In the genomic region with DNA sequence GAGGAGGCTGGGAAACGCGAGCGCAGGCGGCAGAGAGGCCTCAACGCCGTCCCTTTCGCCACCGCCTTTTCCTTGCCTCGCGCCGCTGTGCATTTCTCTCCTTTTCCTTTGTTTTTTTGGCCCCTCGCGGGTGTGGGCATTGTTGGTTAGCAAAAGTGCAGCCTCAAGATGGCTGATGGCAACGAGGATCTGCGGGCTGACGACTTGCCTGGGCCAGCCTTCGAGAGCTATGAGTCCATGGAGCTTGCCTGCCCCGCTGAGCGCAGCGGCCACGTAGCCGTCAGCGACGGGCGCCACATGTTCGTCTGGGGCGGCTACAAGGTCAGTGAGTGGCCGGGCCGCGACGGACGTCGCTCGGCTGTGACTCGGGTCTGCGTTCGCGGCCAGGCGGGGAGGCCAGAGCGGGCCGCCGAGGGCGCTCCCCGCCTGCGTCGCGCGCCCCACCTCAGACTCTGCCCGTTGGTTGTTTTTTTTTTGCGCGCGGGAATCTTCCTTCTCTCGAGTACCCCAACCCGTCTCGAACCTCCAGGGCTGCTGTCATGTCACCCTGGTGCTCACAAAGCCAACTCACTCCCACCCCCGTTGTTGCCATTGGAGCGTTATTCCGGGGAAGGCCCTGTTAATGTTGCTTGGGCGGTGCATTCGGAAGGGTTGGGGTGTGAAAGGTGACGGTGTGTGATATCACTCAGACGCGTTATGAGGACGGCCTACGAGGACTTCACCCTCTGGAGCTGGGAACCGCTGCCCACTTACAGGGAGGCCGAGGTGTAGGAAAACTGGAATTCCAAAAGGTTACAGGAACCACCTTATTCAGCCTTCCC, we compare ENCODE assay signal across 8 cellular contexts. TPM values are rescaled to one million over a fixed set of nuclear protein-coding genes. Genes with fewer than 3 reads are reported as not detected.
DNase-seq lines count a peak whose midpoint lies in the region; ATAC-seq and TF ChIP-seq lines count a peak whose summit lies in the region.

No MANE protein-coding gene starts in this region.

- peak overlapping the region; percentile 96 to 99 (median 98) for H3K4me3 Mint-ChIP-seq in CD8-positive, alpha-beta memory T cell

- peak overlapping the region; percentile 96 for H2AFZ ChIP-seq in parathyroid adenoma

- peak overlapping the region; percentile 91 for H3K9ac ChIP-seq in parathyroid adenoma

- H3K4me1 ChIP-seq in CD8-positive, alpha-beta memory T cell (ENCODE audit: insufficient read depth, low read length), result peaks cover 28% of the 10 kb centered on the region
- H3K4me1 ChIP-seq in parathyroid adenoma, result peaks cover 4% of the 10 kb centered on the region
- peaks cover 0 to 29% (median 23%) of the 10 kb centered on the region in 4 donors for H3K4me1 ChIP-seq in tibial artery

- TF ChIP-seq CTCF in parathyroid adenoma (IDR thresholded peaks at IDR 0.05) (no peak), tibial artery (IDR thresholded peaks at IDR 0.05) (no peak)

- peak overlapping the region; percentile 99 for H3K4me2 ChIP-seq in parathyroid adenoma (ENCODE audit: low read length)

- H3K36me3 ChIP-seq in CD8-positive, alpha-beta memory T cell (ENCODE audit: insufficient read depth, low read length), result no peaks in the 10 kb centered on the region
- H3K36me3 ChIP-seq in parathyroid adenoma (ENCODE audit: control insufficient read depth, insufficient read depth, low read length) (no peaks in the 10 kb centered on the region), tibial artery (peaks cover 5 to 24% (median 9%) of the 10 kb centered on the region in 3 donors)

- H3K4me1 Mint-ChIP-seq in CD8-positive, alpha-beta memory T cell, result peaks cover 30 to 43% (median 42%) of the 10 kb centered on the region in 3 donors

- peaks cover 0 to 2% (median 0%) of the 10 kb centered on the region in 5 donors for H3K9me3 Mint-ChIP-seq in CD8-positive, alpha-beta memory T cell

- H3K9me3 ChIP-seq in CD8-positive, alpha-beta memory T cell (ENCODE audit: low read length), result no peaks in the 10 kb centered on the region
- H3K9me3 ChIP-seq in parathyroid adenoma (ENCODE audit: control insufficient read depth, low read length) (no peaks in the 10 kb centered on the region), tibial artery (no peaks in the 10 kb centered on the region)

- CTCF ChIA-PET in CD8-positive, alpha-beta memory T cell (lab: Charles Lee), result interaction anchor here (0.7 to 4.5 kb wide), 27 partner anchors 7 to 348 kb away, joined by 3 to 59 read pairs (median 4); partner anchors contain the start of genes DNAAF2, KLHDC1, LRR1 and MGAT2

- peaks cover 0 to 3% of the 10 kb centered on the region in 2 donors for H3K27me3 Mint-ChIP-seq in CD8-positive, alpha-beta memory T cell

- DNase-seq in CD8-positive, alpha-beta memory T cell, result peak; percentile 57 to 84 (median 70)
- peak; percentile 29 for DNase-seq in SK-N-DZ (ENCODE audit: low spot score)
- peak; percentile 77 for DNase-seq in activated naive CD4-positive, alpha-beta T cell treated with anti-CD3 and anti-CD28 coated beads, Interleukin-2, amount 50 U/mL, for 16 hours
- DNase-seq in Right ventricle myocardium inferior (ENCODE audit: missing footprints), result peak; percentile 71
- peak; percentile 49 to 79 for DNase-seq in tibial artery

- intact Hi-C loops in Right ventricle myocardium inferior (cut with DNase I) (loop anchor here (2.0 kb wide), 2 partner anchors 76 to 134 kb away; partner anchors contain the start of genes DNAAF2 and KLHDC1), tibial artery (cut with DNase I; ENCODE audit: low total_unique reads) (loop anchor here (2.0 to 5.0 kb wide), 2 partner anchors 76 to 134 kb away; partner anchors contain the start of genes DNAAF2 and KLHDC1)

- H3K27me3 ChIP-seq in CD8-positive, alpha-beta memory T cell (ENCODE audit: insufficient read depth, low read length, poor library complexity, severe bottlenecking), result no peaks in the 10 kb centered on the region
- H3K27me3 ChIP-seq in parathyroid adenoma (ENCODE audit: control insufficient read depth, insufficient read depth, low read length), result no peaks in the 10 kb centered on the region
- no peaks in the 10 kb centered on the region for H3K27me3 ChIP-seq in tibial artery

- peak; percentile 25 for ATAC-seq in GM19438 (IDR thresholded peaks at IDR 0.05; ENCODE audit: low read depth, unreplicated experiment)
- ATAC-seq in HG03571 (IDR thresholded peaks at IDR 0.05; ENCODE audit: unreplicated experiment), result peak; percentile 27
- ATAC-seq in Right ventricle myocardium inferior, result peak; percentile 45

- peaks cover 15% of the 10 kb centered on the region for H3K79me2 ChIP-seq in parathyroid adenoma

- peak overlapping the region; percentile 99 for H3K4me3 ChIP-seq in CD8-positive, alpha-beta memory T cell (ENCODE audit: low read length)
- H3K4me3 ChIP-seq in parathyroid adenoma (ENCODE audit: low read depth, low read length) (peak overlapping the region; percentile 80), tibial artery (peak overlapping the region; percentile 88 to 96)

- POLR2A ChIA-PET in CD8-positive, alpha-beta memory T cell (lab: Charles Lee), result interaction anchor here (0.8 to 3.9 kb wide), 16 partner anchors 12 to 463 kb away, joined by 3 to 52 read pairs (median 7); partner anchors contain the start of genes DNAAF2, KLHDC1, LRR1 and MGAT2

- H3K36me3 Mint-ChIP-seq in CD8-positive, alpha-beta memory T cell, result peaks cover 0 to 22% (median 0%) of the 10 kb centered on the region in 3 donors

- H3K27ac Mint-ChIP-seq in CD8-positive, alpha-beta memory T cell, result peak overlapping the region; percentile 98 to 100 (median 99)

- peak overlapping the region; percentile 98 for H3K27ac ChIP-seq in CD8-positive, alpha-beta memory T cell (ENCODE audit: low read depth, low read length)
- H3K27ac ChIP-seq in parathyroid adenoma (peak overlapping the region; percentile 99), tibial artery (peak overlapping the region; percentile 94 to 98)

RNA-seq across cellular contexts. Expression of gene KLHDC2, which starts 0.6 kb away (rescaled TPM):
- total RNA-seq in CD8-positive, alpha-beta memory T cell, result 10 to 100 TPM; 28.9 to 29.0 TPM
- 78.7 TPM for polyA plus RNA-seq in CD8-positive, alpha-beta memory T cell
- polyA plus RNA-seq in SK-N-DZ (2014; cell fraction: cytosol; rRNA removed), result 71.7 and 73.6 TPM in 2 replicates
- 211 and 242 TPM in 2 replicates for polyA plus RNA-seq in SK-N-DZ (2014; cell fraction: nucleus; rRNA removed)
- 84.4 TPM for total RNA-seq in Right ventricle myocardium inferior

Comparison
In these comparisons a context has a peak if more than half of its experiments do, and no peak if none do; other contexts are left out.
1. Peak in every context shown above with its lines: DNase-seq, ATAC-seq, H3K4me3 ChIP-seq and H3K27ac ChIP-seq.